Comparison of ENCODE assay signal across 15 cellular contexts in the genomic region with DNA sequence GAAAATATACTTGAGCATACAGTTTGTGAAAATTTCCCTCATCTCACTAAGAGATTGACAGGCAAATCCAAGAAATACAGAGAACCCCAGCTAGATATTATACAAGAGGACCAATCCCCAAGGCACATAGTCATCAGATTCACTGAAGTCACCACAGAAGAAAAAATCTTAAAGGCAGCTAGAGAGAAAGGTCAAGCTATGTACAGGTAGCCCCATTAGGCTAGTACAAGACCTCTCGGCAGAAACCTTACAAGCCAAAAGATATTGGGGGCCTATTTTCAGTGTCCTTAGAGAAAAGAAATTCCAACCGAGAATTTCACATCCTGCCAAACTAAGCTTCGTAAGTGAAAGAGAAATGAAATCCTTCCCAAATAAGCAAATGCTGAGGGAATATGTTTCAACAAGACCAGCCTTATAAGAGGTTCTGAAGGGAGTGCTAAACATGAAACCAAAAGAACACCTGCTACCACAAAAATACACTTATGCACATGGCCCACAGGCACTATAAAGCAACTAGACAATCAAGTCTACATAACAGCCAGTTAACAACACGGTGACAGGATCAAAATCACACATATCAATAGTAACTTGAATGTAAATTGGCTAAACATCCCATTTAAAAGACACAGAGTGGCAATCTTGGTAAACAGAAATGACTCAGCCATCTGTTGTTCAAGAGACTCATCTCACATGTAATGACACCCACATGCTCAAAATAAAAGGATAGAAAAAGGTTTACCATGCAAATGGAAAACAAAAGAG.
DNase-seq lines count a peak whose midpoint lies in the region; ATAC-seq, FAIRE-seq and TF ChIP-seq lines count a peak whose summit lies in the region.
"Had no signal": no experiment of that assay in that cellular context is flagged by ENCODE, and none has a peak within 500 bp of the region (broad histone marks: within the 10 kb centered on the region; RNA-seq: fewer than 3 reads in every experiment).

No MANE protein-coding gene starts in this region.

- H3K27me3 ChIP-seq in thoracic aorta (replicated peaks; ENCODE audit: insufficient read depth) (no peaks in the 10 kb centered on the region), right cardiac atrium (ENCODE audit: control insufficient read depth, insufficient read depth) (no peaks in the 10 kb centered on the region)
- H3K27me3 ChIP-seq: adrenal gland, SJSA1, vagina had no signal

- 72% methylated on average over 4 of the region's 4 CpGs for WGBS in right cardiac atrium

- no peaks in the 10 kb centered on the region for H3K9me3 ChIP-seq in thoracic aorta
- no peaks in the 10 kb centered on the region for H3K9me3 ChIP-seq in right cardiac atrium (ENCODE audit: control insufficient read depth, low read length)
- H3K9me3 ChIP-seq: adrenal gland, SJSA1, vagina had no signal

- H3K4me3 ChIP-seq in thoracic aorta (peak overlapping the region; percentile 31), right cardiac atrium (ENCODE audit: low read length) (no peak overlapping the region)
- H3K4me3 ChIP-seq: adrenal gland, SJSA1, vagina had no signal

- H3K4me1 ChIP-seq in thoracic aorta (ENCODE audit: control insufficient read depth in 1 of 2, low read depth in 2 of 2) = peaks cover 0 to 4% of the 10 kb centered on the region in 2 donors
- no peaks in the 10 kb centered on the region for H3K4me1 ChIP-seq in right cardiac atrium (ENCODE audit: control insufficient read depth, insufficient read depth, low read length)
- H3K4me1 ChIP-seq: adrenal gland, SJSA1, vagina had no signal

- no peak overlapping the region for H3K27ac ChIP-seq in thoracic aorta
- H3K27ac ChIP-seq in right cardiac atrium (ENCODE audit: low read length) = no peak overlapping the region
- H3K27ac ChIP-seq: adrenal gland, SJSA1, vagina had no signal

- DNase-seq in NCI-H510A treated with DMSO at 0.1 percent for 48 hours (lab: John Stamatoyannopoulos, UW) (peak; percentile 23), NCI-H510A (lab: John Stamatoyannopoulos, UW) (no peak), NCI-H1930 (lab: John Stamatoyannopoulos, UW) (peak; percentile 68 to 76), thoracic aorta (ENCODE audit: low spot score) (no peak), right cardiac atrium (no peak), H54 (ENCODE audit: insufficient read length, low spot score) (no peak)
- DNase-seq: activated T-cell treated with anti-CD3 and anti-CD28 coated beads, Interleukin-2, amount 50 U/mL, for 72 hours; adrenal gland; mesenchymal stem cell had no signal

- FAIRE-seq in H54 (lab: Jason Lieb, UNC) = no peak
- FAIRE-seq: frontal cortex had no signal

- intact Hi-C loops in right cardiac atrium (cut with DNase I) = no loop called here

- TF ChIP-seq POLR2A in H54 (IDR thresholded peaks at IDR 0.05; ENCODE audit: low read depth, low read length) = no peak

- peak; percentile 66 for ATAC-seq in HG02884 (IDR thresholded peaks at IDR 0.05; ENCODE audit: unreplicated experiment)
- ATAC-seq in thoracic aorta (ENCODE audit: insufficient number of reproducible peaks, low FRiP score, low read depth) = no peak
- ATAC-seq in right cardiac atrium = no peak
- ATAC-seq in GM18861 (IDR thresholded peaks at IDR 0.05; ENCODE audit: unreplicated experiment) = no peak
- ATAC-seq: activated T-cell treated with anti-CD3 and anti-CD28 coated beads, Interleukin-2, amount 50 U/mL, for 72 hours; stimulated activated effector memory CD8-positive, alpha-beta T cell treated with anti-CD3 and anti-CD28 coated beads, Interleukin-12 subunit alpha, Interleukin-12 subunit beta, amount 100 ng/mL, for 72 hours had no signal

- no peaks in the 10 kb centered on the region for H3K36me3 ChIP-seq in thoracic aorta
- H3K36me3 ChIP-seq: adrenal gland, SJSA1, vagina had no signal

- TF ChIP-seq CTCF in thoracic aorta (IDR thresholded peaks at IDR 0.05) = no peak

Comparison
In these comparisons a context has a peak if more than half of its experiments do, and no peak if none do; other contexts are left out.
1. DNase-seq: peak in NCI-H510A treated with DMSO at 0.1 percent for 48 hours (single experiment) and NCI-H1930 (2 of 2); none in NCI-H510A (single experiment), thoracic aorta (single experiment), right cardiac atrium (0 of 3) and H54 (single experiment).